Comparison of ENCODE assay signal across 19 cellular contexts in the genomic region with DNA sequence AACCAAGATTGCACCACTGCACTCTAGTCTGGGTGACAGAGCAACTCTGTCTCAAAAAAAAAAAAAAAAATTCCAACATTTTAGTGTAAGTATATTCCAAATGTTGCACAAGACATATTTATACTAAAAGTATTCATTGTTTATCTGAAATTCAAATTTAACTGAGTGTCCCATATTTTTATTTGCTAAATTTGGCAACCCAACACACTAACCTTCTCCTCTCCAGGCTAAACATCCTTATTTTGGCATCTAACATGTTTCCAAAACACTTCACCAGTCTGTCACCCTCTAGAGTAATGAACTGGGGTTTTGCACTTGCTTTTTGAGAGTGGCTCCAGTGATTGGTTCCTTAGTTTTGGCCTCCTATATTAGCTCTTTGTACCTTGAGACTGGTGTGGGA.
DNase-seq lines count a peak whose midpoint lies in the region; ATAC-seq and TF ChIP-seq lines count a peak whose summit lies in the region.
"Had no signal": no experiment of that assay in that cellular context is flagged by ENCODE, and none has a peak within 500 bp of the region (broad histone marks: within the 10 kb centered on the region; RNA-seq: fewer than 3 reads in every experiment).

No MANE protein-coding gene starts in this region.

- CTCF ChIA-PET in IMR-90 (lab: Yijun Ruan, JAX): interaction anchor here (0.5 kb wide), 1 partner anchor 576 kb away, joined by 3 read pairs; no protein-coding TSS in a partner anchor

- H3K4me2 ChIP-seq in IMR-90 (ENCODE audit: low read depth, low read length) (no peak overlapping the region), mesendoderm (ENCODE audit: low read length) (no peak overlapping the region)
- H3K4me2 ChIP-seq: BLaER1 had no signal

- in situ Hi-C loops in IMR-90 (cut with MboI; ENCODE audit: low sequenced_read_pairs) (no loop called here), KBM-7 (cut with MboI; ENCODE audit: low pct_unique_long_range_greater_than_20kb, low sequenced_read_pairs) (no loop called here)

- no peaks in the 10 kb centered on the region for H3K4me1 Mint-ChIP-seq in effector memory CD8-positive, alpha-beta T cell (ENCODE audit: low read depth in 2 of 2)
- H3K4me1 Mint-ChIP-seq: B cell; CD4-positive, CD25-positive, alpha-beta regulatory T cell had no signal

- no peaks in the 10 kb centered on the region for H3K36me3 ChIP-seq in IMR-90 (ENCODE audit: control insufficient read depth, insufficient read depth, low read length)
- H3K36me3 ChIP-seq in mesendoderm (ENCODE audit: control insufficient read depth, insufficient read depth, low read length): no peaks in the 10 kb centered on the region
- no peaks in the 10 kb centered on the region for H3K36me3 ChIP-seq in subcutaneous abdominal adipose tissue (ENCODE audit: control insufficient read depth in 5 of 5, insufficient read depth in 5 of 5, low read length in 5 of 5)
- H3K36me3 ChIP-seq: BLaER1, HAP-1 had no signal

- peaks cover 2% of the 10 kb centered on the region for H3K36me3 Mint-ChIP-seq in effector memory CD8-positive, alpha-beta T cell (ENCODE audit: insufficient read depth)
- H3K36me3 Mint-ChIP-seq: CD4-positive, CD25-positive, alpha-beta regulatory T cell; CD8-positive, alpha-beta T cell had no signal

- DNase-seq in IMR-90 (no peak), fibroblast of gingiva (ENCODE audit: low read depth) (peak; percentile 73), mesendoderm (no peak), KBM-7 (no peak)
- no peak for DNase-seq in effector memory CD8-positive, alpha-beta T cell
- DNase-seq: Caco-2; CD4-positive, CD25-positive, alpha-beta regulatory T cell; CD8-positive, alpha-beta T cell; DMS153; DND-41; HFFc6 had no signal

- ATAC-seq in IMR-90 (ENCODE audit: low read depth): no peak; the same call in none of the 2 replicates
- no peak for ATAC-seq in effector memory CD8-positive, alpha-beta T cell (replicated peaks)
- no peak for ATAC-seq in HG02970 (IDR thresholded peaks at IDR 0.05; ENCODE audit: low FRiP score, unreplicated experiment)
- ATAC-seq: CD8-positive, alpha-beta T cell; GM23338 had no signal

- H3K9ac ChIP-seq in IMR-90 (ENCODE audit: low read depth, low read length) (no peak overlapping the region), mesendoderm (ENCODE audit: low read length) (no peak overlapping the region), subcutaneous abdominal adipose tissue (ENCODE audit: low read length in 5 of 5) (no peak overlapping the region)
- H3K9ac ChIP-seq: BLaER1 had no signal

- H3K18ac ChIP-seq in IMR-90 (ENCODE audit: low read depth, low read length) (peak overlapping the region; percentile 45; the same call in 1 of the 2 replicates), mesendoderm (ENCODE audit: low read length) (peak overlapping the region; percentile 51)

- no peak overlapping the region for H3K27ac Mint-ChIP-seq in effector memory CD8-positive, alpha-beta T cell
- H3K27ac Mint-ChIP-seq: B cell; CD4-positive, CD25-positive, alpha-beta regulatory T cell; CD8-positive, alpha-beta T cell had no signal

- no peak for TF ChIP-seq POLR2A in IMR-90 (IDR thresholded peaks at IDR 0.05; ENCODE audit: low read depth, low read length)

- no peaks in the 10 kb centered on the region for H3K9me3 Mint-ChIP-seq in effector memory CD8-positive, alpha-beta T cell
- H3K9me3 Mint-ChIP-seq: CD8-positive, alpha-beta T cell; HFFc6 had no signal

- H4K5ac ChIP-seq in IMR-90 (ENCODE audit: low read depth, low read length): no peak overlapping the region
- no peak overlapping the region for H4K5ac ChIP-seq in mesendoderm (ENCODE audit: low read length)

- H3K23ac ChIP-seq in IMR-90 (ENCODE audit: low read depth, low read length) (no peak overlapping the region), mesendoderm (ENCODE audit: low read length) (no peak overlapping the region)

- no peak overlapping the region for H3K4me3 ChIP-seq in IMR-90 (ENCODE audit: insufficient read depth, low read depth, low read length)
- no peak overlapping the region for H3K4me3 ChIP-seq in mesendoderm (ENCODE audit: low read length)
- no peak overlapping the region for H3K4me3 ChIP-seq in subcutaneous abdominal adipose tissue (ENCODE audit: low read depth in 1 of 5, low read length in 5 of 5)
- H3K4me3 ChIP-seq: BLaER1, GM23338, HAP-1 had no signal

- H3K9me3 ChIP-seq in IMR-90 (ENCODE audit: control insufficient read depth, insufficient read depth, low read length) (no peaks in the 10 kb centered on the region; the same call in 1 of the 2 replicates), subcutaneous abdominal adipose tissue (ENCODE audit: control insufficient read depth in 5 of 5, low read length in 5 of 5) (peaks cover 0 to 4% (median under 1%) of the 10 kb centered on the region in 5 donors)
- H3K9me3 ChIP-seq: Caco-2, HAP-1 had no signal

- no peak overlapping the region for H2AK5ac ChIP-seq in IMR-90 (ENCODE audit: low read depth, low read length)
- no peak overlapping the region for H2AK5ac ChIP-seq in mesendoderm (ENCODE audit: low read length)

- dilution Hi-C loops in IMR-90 (cut with HindIII; ENCODE audit: low sequenced_read_pairs, unreplicated experiment): no loop called here

- H2BK20ac ChIP-seq in IMR-90 (ENCODE audit: low read depth, low read length): no peak overlapping the region

- H3K27ac ChIP-seq in IMR-90 (ENCODE audit: insufficient read depth, low read length): no peak overlapping the region
- H3K27ac ChIP-seq in mesendoderm (ENCODE audit: low read depth, low read length): no peak overlapping the region
- peak overlapping the region; percentile 2 for H3K27ac ChIP-seq in subcutaneous abdominal adipose tissue (ENCODE audit: low read depth, low read length)
- H3K27ac ChIP-seq: 22Rv1, BLaER1, C4-2B had no signal

- H3K56ac ChIP-seq in IMR-90 (ENCODE audit: extremely low read depth, insufficient read depth, low read length): no peak overlapping the region
- no peak overlapping the region for H3K56ac ChIP-seq in mesendoderm (ENCODE audit: low read length)

- no peak overlapping the region for H2AK9ac ChIP-seq in IMR-90 (replicated peaks; ENCODE audit: low read depth, low read length, poor library complexity)

- peaks cover 7% of the 10 kb centered on the region; the same call in 1 of the 2 replicates for H3K4me1 ChIP-seq in IMR-90 (ENCODE audit: control insufficient read depth, insufficient read depth, low read length)
- peaks cover 3% of the 10 kb centered on the region for H3K4me1 ChIP-seq in mesendoderm (ENCODE audit: control insufficient read depth, low read depth, low read length)
- peaks cover 2 to 21% (median 14%) of the 10 kb centered on the region in 5 donors for H3K4me1 ChIP-seq in subcutaneous abdominal adipose tissue (ENCODE audit: control insufficient read depth in 5 of 5, insufficient read depth in 5 of 5, low read length in 5 of 5)
- H3K4me1 ChIP-seq: Caco-2 had no signal

- no peaks in the 10 kb centered on the region for H4K20me1 ChIP-seq in IMR-90 (ENCODE audit: insufficient read depth, low read length)
- H4K20me1 ChIP-seq: BLaER1 had no signal

- TF ChIP-seq RAD21 in IMR-90 (IDR thresholded peaks at IDR 0.05; ENCODE audit: low read length): no peak

- TF ChIP-seq CTCF in IMR-90 (conservative IDR thresholded peaks at IDR 0.05; ENCODE audit: low read depth, low read length): no peak

- H3K4ac ChIP-seq in IMR-90 (ENCODE audit: low read depth, low read length) (no peak overlapping the region), mesendoderm (ENCODE audit: low read depth, low read length) (peak overlapping the region; percentile 57)

- H2BK15ac ChIP-seq in IMR-90 (ENCODE audit: low read depth, low read length) (no peak overlapping the region), mesendoderm (replicated peaks; ENCODE audit: low read depth) (no peak overlapping the region)

- POLR2A ChIA-PET in IMR-90 (lab: Charles Lee; ENCODE audit: unreplicated experiment): interaction anchor here (0.6 kb wide), 1 partner anchor 106 kb away, joined by 28 read pairs; no protein-coding TSS in a partner anchor

- H3K27me3 Mint-ChIP-seq in effector memory CD8-positive, alpha-beta T cell: no peaks in the 10 kb centered on the region
- H3K27me3 Mint-ChIP-seq: B cell; CD4-positive, CD25-positive, alpha-beta regulatory T cell had no signal

- no peak overlapping the region for H4K91ac ChIP-seq in IMR-90 (ENCODE audit: insufficient read depth, low read depth, low read length)

- peaks cover 2% of the 10 kb centered on the region for H3K9me1 ChIP-seq in IMR-90 (ENCODE audit: insufficient read depth, low read length)

- H3K27me3 ChIP-seq in IMR-90 (ENCODE audit: control insufficient read depth, insufficient read depth, low read length) (no peaks in the 10 kb centered on the region), mesendoderm (ENCODE audit: insufficient read depth, low read length, poor library complexity) (no peaks in the 10 kb centered on the region), subcutaneous abdominal adipose tissue (ENCODE audit: control insufficient read depth in 5 of 5, insufficient read depth in 4 of 5, low read length in 5 of 5) (no peaks in the 10 kb centered on the region)
- H3K27me3 ChIP-seq: BLaER1 had no signal

- H2BK120ac ChIP-seq in IMR-90 (ENCODE audit: low read depth, low read length) (no peak overlapping the region), mesendoderm (ENCODE audit: low read depth, low read length) (no peak overlapping the region)

- no peak overlapping the region for H2AFZ ChIP-seq in IMR-90 (replicated peaks; ENCODE audit: low read length, poor library complexity)
- H2AFZ ChIP-seq: GM23338 had no signal

- H3K14ac ChIP-seq in IMR-90 (replicated peaks; ENCODE audit: low read depth, low read length): no peak overlapping the region

- H4K8ac ChIP-seq in IMR-90 (ENCODE audit: low read depth in 2 of 2, low read length in 2 of 2) (no peak overlapping the region; a peak in 1 of 4 replicates), mesendoderm (ENCODE audit: low read depth, low read length) (no peak overlapping the region)

- BruUV-seq in IMR-90 (replicated peaks; lab: Mats Ljungman, UMichigan): no TSS peak

- H3K79me2 ChIP-seq in mesendoderm (ENCODE audit: control insufficient read depth, insufficient read depth, low read length): no peaks in the 10 kb centered on the region

- no peak overlapping the region for H3K4me3 Mint-ChIP-seq in effector memory CD8-positive, alpha-beta T cell
- H3K4me3 Mint-ChIP-seq: B cell; CD4-positive, CD25-positive, alpha-beta regulatory T cell; CD8-positive, alpha-beta T cell; GM23338 had no signal

- no peak overlapping the region for H2BK5ac ChIP-seq in IMR-90 (ENCODE audit: low read depth, low read length, poor library complexity, severe bottlenecking)
- no peak overlapping the region for H2BK5ac ChIP-seq in mesendoderm (ENCODE audit: low read length)

- intact Hi-C loops in IMR-90 (cut with micrococcal nuclease): loop anchor here (10.0 kb wide), 1 partner anchor 240 kb away; a partner anchor contains a TSS

- H3K79me1 ChIP-seq in IMR-90 (ENCODE audit: low read depth in 1 of 2, low read length in 2 of 2): no peaks in the 10 kb centered on the region
- H3K79me1 ChIP-seq in mesendoderm (ENCODE audit: low read length): no peaks in the 10 kb centered on the region

TF ChIP-seq in IMR-90, 13 proteins besides CTCF, POLR2A, EP300 and RAD21 (continues in another document):
- TF ChIP-seq CHD1 (IDR thresholded peaks at IDR 0.05; ENCODE audit: low read depth, low read length) (no peak), NFE2L2 (IDR thresholded peaks at IDR 0.05; ENCODE audit: low read depth, low read length) (no peak)
